ENCODE assay signal across 16 cellular contexts in the genomic region with DNA sequence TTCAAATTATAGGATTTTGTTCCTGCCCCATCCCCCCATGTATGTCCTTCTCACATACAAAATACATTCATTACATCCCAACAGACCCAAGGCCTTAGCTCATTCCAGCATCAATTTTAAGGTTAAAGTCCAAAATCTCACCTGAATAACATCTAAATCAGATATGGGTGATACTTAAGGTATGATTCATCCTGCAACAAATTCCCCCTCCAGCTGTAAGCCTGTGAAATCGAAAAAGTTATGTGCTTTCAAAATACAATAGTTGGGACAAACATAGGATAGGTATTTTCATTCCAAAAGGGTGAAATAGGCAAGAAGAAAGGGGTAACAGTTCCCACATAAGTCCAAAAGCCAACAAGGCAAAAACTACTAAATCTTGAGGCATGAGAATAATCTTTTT.
DNase-seq lines count a peak whose midpoint lies in the region; ATAC-seq and TF ChIP-seq lines count a peak whose summit lies in the region.
"Had no signal": no experiment of that assay in that cellular context is flagged by ENCODE, and none has a peak within 500 bp of the region (broad histone marks: within the 10 kb centered on the region; RNA-seq: fewer than 3 reads in every experiment).

No MANE protein-coding gene starts in this region.

- no peak overlapping the region for H3K4me3 ChIP-seq in mammary epithelial cell (replicated peaks in 1 of 3; ENCODE audit: insufficient read depth in 1 of 3, low read depth in 2 of 3, low read length in 3 of 3)
- no peak overlapping the region for H3K4me3 ChIP-seq in breast epithelium
- H3K4me3 ChIP-seq: A549; BLaER1 treated with 17β-estradiol and CSF1 and Interleukin-3, amounts not matched to agents 10 nM and 100 nM had no signal

- H3K9me3 ChIP-seq in mammary epithelial cell (replicated peaks; ENCODE audit: insufficient read depth, low read length) (no peaks in the 10 kb centered on the region), breast epithelium (no peaks in the 10 kb centered on the region)
- H3K9me3 ChIP-seq: A549, Caco-2 had no signal

- H3K27me3 ChIP-seq in mammary epithelial cell (ENCODE audit: insufficient read depth, low read length) (no peaks in the 10 kb centered on the region), breast epithelium (no peaks in the 10 kb centered on the region), foreskin keratinocyte (no peaks in the 10 kb centered on the region)
- H3K27me3 ChIP-seq: BLaER1 treated with 17β-estradiol and CSF1 and Interleukin-3, amounts not matched to agents 10 nM and 100 nM had no signal

- in situ Hi-C loops in mammary epithelial cell (cut with MboI; ENCODE audit: low sequenced_read_pairs in 2 of 2): no loop called here

- H3K27ac ChIP-seq in mammary epithelial cell (ENCODE audit: insufficient read depth, low read depth, low read length) (no peak overlapping the region), breast epithelium (no peak overlapping the region), foreskin keratinocyte (no peak overlapping the region)
- H3K27ac ChIP-seq: 22Rv1; A549; BLaER1 treated with 17β-estradiol and CSF1 and Interleukin-3, amounts not matched to agents 10 nM and 100 nM; C4-2B had no signal

- TF ChIP-seq POLR2A in breast epithelium (IDR thresholded peaks at IDR 0.05): no peak

- H3K36me3 ChIP-seq in mammary epithelial cell (ENCODE audit: insufficient read depth, low read length) (no peaks in the 10 kb centered on the region), breast epithelium (no peaks in the 10 kb centered on the region)
- H3K36me3 ChIP-seq: BLaER1 treated with 17β-estradiol and CSF1 and Interleukin-3, amounts not matched to agents 10 nM and 100 nM had no signal

- no peak for TF ChIP-seq CTCF in mammary epithelial cell (conservative IDR thresholded peaks at IDR 0.05 in 1 of 2, IDR thresholded peaks at IDR 0.05 in 1 of 2; ENCODE audit: extremely low read depth in 1 of 2, insufficient read depth in 1 of 2, low read depth in 1 of 2, low read length in 2 of 2)
- no peak for TF ChIP-seq CTCF in breast epithelium (IDR thresholded peaks at IDR 0.05)
- no peak for TF ChIP-seq CTCF in foreskin keratinocyte (conservative IDR thresholded peaks at IDR 0.05)

- dilution Hi-C loops in mammary epithelial cell (cut with HindIII; ENCODE audit: low sequenced_read_pairs): no loop called here

- intact Hi-C loops in mammary epithelial cell (cut with micrococcal nuclease): no loop called here
- intact Hi-C loops in breast epithelium (cut with DNase I; ENCODE audit: low total_unique reads): no loop called here
- intact Hi-C loops in cardiac septum (cut with DNase I): no loop called here

- no TSS peak for BruUV-seq in mammary epithelial cell (replicated peaks; lab: Mats Ljungman, UMichigan)

- no peak overlapping the region for H3K9ac ChIP-seq in mammary epithelial cell (ENCODE audit: insufficient read depth, low read length)
- H3K9ac ChIP-seq: BLaER1 treated with 17β-estradiol and CSF1 and Interleukin-3, amounts not matched to agents 10 nM and 100 nM had no signal

- CTCF ChIA-PET in mammary epithelial cell (lab: Charles Lee; ENCODE audit: low non-redundant PET): no interaction called here

- H2AFZ ChIP-seq in mammary epithelial cell (ENCODE audit: low read depth, low read length): no peak overlapping the region

- DNase-seq in mammary epithelial cell (peak; percentile 5), breast epithelium (ENCODE audit: low spot score in 2 of 2) (no peak), foreskin keratinocyte (peak in 1 of 2 donors; percentile 47), NCI-H187 (lab: John Stamatoyannopoulos, UW) (no peak), cardiac septum (ENCODE audit: low spot score) (no peak)
- DNase-seq: AML-193; Caco-2; Calu3; CD4-positive, alpha-beta T cell; CD8-positive, alpha-beta T cell; DMS79 treated with DMSO at 0.1 percent for 48 hours; GF-D8 had no signal

- no peak overlapping the region for H3K4me2 ChIP-seq in mammary epithelial cell (ENCODE audit: insufficient read depth, low read depth, low read length)
- H3K4me2 ChIP-seq: A549; BLaER1 treated with 17β-estradiol and CSF1 and Interleukin-3, amounts not matched to agents 10 nM and 100 nM had no signal

- 0% methylated on average over 1 of the region's 1 CpG for WGBS in mammary epithelial cell (ENCODE audit: low coverage, missing lambda C conversion rate)

- H3K4me1 ChIP-seq in mammary epithelial cell (ENCODE audit: insufficient read depth, low read length): no peaks in the 10 kb centered on the region
- no peaks in the 10 kb centered on the region for H3K4me1 ChIP-seq in breast epithelium
- no peaks in the 10 kb centered on the region for H3K4me1 ChIP-seq in foreskin keratinocyte
- H3K4me1 ChIP-seq: A549 had no signal

- H3K79me2 ChIP-seq in mammary epithelial cell (ENCODE audit: insufficient read depth, low read length): no peaks in the 10 kb centered on the region

- peak; percentile 57 for ATAC-seq in foreskin keratinocyte
- ATAC-seq: A549; CD8-positive, alpha-beta T cell had no signal

- no peaks in the 10 kb centered on the region for H4K20me1 ChIP-seq in mammary epithelial cell (ENCODE audit: insufficient read depth, low read length)
- H4K20me1 ChIP-seq: BLaER1 treated with 17β-estradiol and CSF1 and Interleukin-3, amounts not matched to agents 10 nM and 100 nM had no signal
